ENCODE assay signal across 10 cellular contexts in genomic region chr2:13462464-13462863, GRCh38.
"Had no signal": no experiment of that assay in that cellular context is flagged by ENCODE, and none has a peak within 500 bp of the region (broad histone marks: within the 10 kb centered on the region; RNA-seq: fewer than 3 reads in every experiment).

No MANE protein-coding gene starts in this region.

- H3K4me3 ChIP-seq: GM23248, GM23338, HAP-1 had no signal

- ATAC-seq: GM23338, HCT116 had no signal

- H3K4me3 Mint-ChIP-seq: GM23338, H9 had no signal

- H3K9me3 Mint-ChIP-seq: GM23338, H9 had no signal

- H3K27ac ChIP-seq: GM23248 had no signal

- H2AFZ ChIP-seq: GM23248, GM23338 had no signal

- H3K27ac Mint-ChIP-seq: GM23338, H9 had no signal

- H3K4me1 Mint-ChIP-seq: H9 had no signal

- H3K4me2 ChIP-seq: GM23338 had no signal

- H3K4me1 ChIP-seq: HAP-1 had no signal

- H3K36me3 ChIP-seq: HAP-1 had no signal

- H3K9ac ChIP-seq: GM23248 had no signal

- DNase-seq: GM23248, GOT3, H7, H9, HCEC 1CT had no signal

- FAIRE-seq: H1, H54 had no signal

- H3K9me3 ChIP-seq: HAP-1 had no signal
